Comparison of ENCODE assay signal across 8 cellular contexts in the genomic region with DNA sequence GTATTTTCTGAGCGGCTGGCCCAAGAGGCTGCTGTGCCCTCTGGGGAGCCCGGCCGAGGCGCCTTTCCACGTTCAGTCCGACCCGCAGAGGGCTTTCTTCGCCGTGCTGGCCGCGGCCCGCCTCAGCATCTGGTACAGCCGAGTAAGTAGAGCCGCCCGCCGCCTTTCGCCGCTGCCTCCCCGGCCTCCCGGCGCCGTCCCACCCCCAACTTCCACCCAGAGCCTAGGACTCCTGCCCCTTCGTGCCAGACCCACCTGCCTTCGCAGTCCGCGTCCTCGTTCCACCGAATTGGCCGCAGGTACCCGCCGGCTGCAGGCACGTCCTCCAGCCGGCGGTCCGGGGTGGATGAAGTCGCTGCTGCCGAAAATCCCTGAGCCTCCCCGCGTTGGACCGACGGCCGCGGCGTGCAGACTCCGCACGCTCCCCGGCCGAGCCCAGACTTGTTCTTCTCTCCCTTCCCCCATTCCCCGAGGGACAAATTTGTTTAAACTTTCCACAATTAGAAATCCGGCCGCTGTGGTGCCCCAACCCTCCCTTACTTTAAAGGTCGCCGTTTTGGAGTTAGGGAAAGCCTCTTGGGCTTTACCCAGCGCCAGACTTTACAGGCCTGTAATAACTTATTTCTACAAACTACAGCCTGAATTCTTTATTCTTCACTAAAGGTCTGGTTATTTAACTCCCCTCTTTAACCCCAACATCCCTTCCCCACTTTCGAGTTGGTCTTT. TPM values are rescaled to one million over a fixed set of nuclear protein-coding genes. Genes with fewer than 3 reads are reported as not detected.
DNase-seq lines count a peak whose midpoint lies in the region; ATAC-seq and TF ChIP-seq lines count a peak whose summit lies in the region.

No MANE protein-coding gene starts in this region.

- peaks cover 37% of the 10 kb centered on the region for H3K36me3 Mint-ChIP-seq in activated B cell treated with CpG ODN at 0.5 μM for 24 hours (ENCODE audit: low read depth)

- DNase-seq in DMS79 treated with DMSO at 0.1 percent for 48 hours (lab: John Stamatoyannopoulos, UW) (peak; percentile 24), activated B cell treated with CpG ODN at 0.5 μM for 24 hours (no peak), colonic mucosa (peak; percentile 53), left lung (peak; percentile 59 to 92), OCI-M2 (lab: John Stamatoyannopoulos, UW; ENCODE audit: unreplicated experiment) (no peak)
- DNase-seq in stimulated activated CD4-positive, alpha-beta T cell treated with anti-CD3 and anti-CD28 coated beads, Interleukin-4, amount 100 ng/mL, for 4 hours, result peak; percentile 26 to 46

- H3K27me3 Mint-ChIP-seq in activated B cell treated with CpG ODN at 0.5 μM for 24 hours, result no peaks in the 10 kb centered on the region

- ATAC-seq in GM21526 (IDR thresholded peaks at IDR 0.05; ENCODE audit: low FRiP score, unreplicated experiment), result peak; percentile 6
- peak; percentile 6 for ATAC-seq in activated B cell treated with CpG ODN at 0.5 μM for 24 hours (ENCODE audit: low read depth)
- ATAC-seq in left lung, result peak; percentile 27

- H3K27ac ChIP-seq in KOPT-K1 (ENCODE audit: low read depth, low read length, poor library complexity, severe bottlenecking) (peak overlapping the region; percentile 76), colonic mucosa (peak overlapping the region; percentile 97), left lung (peak overlapping the region; percentile 97)

- peak overlapping the region; percentile 100 for H3K4me3 Mint-ChIP-seq in activated B cell treated with CpG ODN at 0.5 μM for 24 hours

- peak overlapping the region; percentile 88 to 97 for H3K9ac ChIP-seq in colonic mucosa (ENCODE audit: low read depth in 2 of 2, low read length in 2 of 2)

- intact Hi-C loops in activated B cell treated with CpG ODN at 0.5 μM for 24 hours (cut with micrococcal nuclease), result loop anchor here (1.0 to 10.0 kb wide), 12 partner anchors 29 to 1125 kb away; a partner anchor contains a TSS
- intact Hi-C loops in colonic mucosa (cut with DNase I), result no loop called here
- intact Hi-C loops in left lung (cut with DNase I), result no loop called here

- H3K9me3 ChIP-seq in KOPT-K1 (ENCODE audit: insufficient read depth, low read length, poor library complexity, severe bottlenecking), result no peaks in the 10 kb centered on the region
- no peaks in the 10 kb centered on the region for H3K9me3 ChIP-seq in colonic mucosa
- H3K9me3 ChIP-seq in left lung, result no peaks in the 10 kb centered on the region

- H3K27me3 ChIP-seq in colonic mucosa (no peaks in the 10 kb centered on the region), left lung (no peaks in the 10 kb centered on the region)

- H3K27ac Mint-ChIP-seq in activated B cell treated with CpG ODN at 0.5 μM for 24 hours, result peak overlapping the region; percentile 99

- H3K4me3 ChIP-seq in colonic mucosa, result peak overlapping the region; percentile 95
- peak overlapping the region; percentile 91 for H3K4me3 ChIP-seq in left lung

- H3K4me1 ChIP-seq in colonic mucosa (peaks cover 4% of the 10 kb centered on the region), left lung (peaks cover 10 to 77% of the 10 kb centered on the region in 2 donors)

- CTCF ChIA-PET in activated B cell treated with CpG ODN at 0.5 μM for 24 hours (lab: Charles Lee), result interaction anchor here (1.0 to 3.1 kb wide), 7 partner anchors 18 to 192 kb away, joined by 3 to 19 read pairs (median 6); a partner anchor contains a TSS

- TF ChIP-seq CTCF in activated B cell treated with CpG ODN at 0.5 μM for 24 hours (IDR thresholded peaks at IDR 0.05) (no peak), colonic mucosa (IDR thresholded peaks at IDR 0.05) (no peak), left lung (IDR thresholded peaks at IDR 0.05) (no peak)

- no peaks in the 10 kb centered on the region for H3K36me3 ChIP-seq in KOPT-K1 (ENCODE audit: insufficient read depth, low read length)
- H3K36me3 ChIP-seq in colonic mucosa, result no peaks in the 10 kb centered on the region
- no peaks in the 10 kb centered on the region for H3K36me3 ChIP-seq in left lung

- peaks cover 78% of the 10 kb centered on the region for H3K4me1 Mint-ChIP-seq in activated B cell treated with CpG ODN at 0.5 μM for 24 hours

- POLR2A ChIA-PET in activated B cell treated with CpG ODN at 0.5 μM for 24 hours (lab: Charles Lee), result interaction anchor here (0.6 to 3.8 kb wide), 34 partner anchors 10 to 1129 kb away, joined by 3 to 131 read pairs (median 6); a partner anchor contains a TSS

- no peaks in the 10 kb centered on the region for H3K9me3 Mint-ChIP-seq in activated B cell treated with CpG ODN at 0.5 μM for 24 hours

RNA-seq across cellular contexts. Expression of a gene that starts 0.6 kb away (rescaled TPM):
- total RNA-seq in activated B cell treated with CpG ODN at 0.5 μM for 24 hours (68.1 and 85.0 TPM in 2 replicates), colonic mucosa (10 to 100 TPM; 12.8 to 17.9 TPM), left lung (10 to 100 TPM; 21.5 to 25.9 TPM)

Comparison
In these comparisons a context has a peak if more than half of its experiments do, and no peak if none do; other contexts are left out.
1. DNase-seq: peak in DMS79 treated with DMSO at 0.1 percent for 48 hours (single experiment), colonic mucosa (single experiment), left lung (2 of 2) and stimulated activated CD4-positive, alpha-beta T cell treated with anti-CD3 and anti-CD28 coated beads, Interleukin-4, amount 100 ng/mL, for 4 hours (2 of 2); none in activated B cell treated with CpG ODN at 0.5 μM for 24 hours (single experiment) and OCI-M2 (single experiment).
2. Peak in every context shown above with its lines, with median percentiles within 50 percentile points of each other: ATAC-seq and H3K27ac ChIP-seq.